ENCODE assay signal across 10 cellular contexts in genomic region chr5:3310551-3311340, GRCh38.
DNase-seq lines count a peak whose midpoint lies in the region; ATAC-seq and TF ChIP-seq lines count a peak whose summit lies in the region.
"Had no signal": no experiment of that assay in that cellular context is flagged by ENCODE, and none has a peak within 500 bp of the region (broad histone marks: within the 10 kb centered on the region; RNA-seq: fewer than 3 reads in every experiment).

No MANE protein-coding gene starts in this region.

- H3K4me1 Mint-ChIP-seq in endodermal cell = no peaks in the 10 kb centered on the region
- H3K4me1 Mint-ChIP-seq: nephron had no signal

- H3K4me3 ChIP-seq in endodermal cell (ENCODE audit: low read length) = no peak overlapping the region

- no peaks in the 10 kb centered on the region for H3K4me1 ChIP-seq in endodermal cell (ENCODE audit: control insufficient read depth, insufficient read depth, low read length)
- H3K4me1 ChIP-seq: BE2C had no signal

- ATAC-seq in GM19463 (IDR thresholded peaks at IDR 0.05; ENCODE audit: unreplicated experiment) = no peak
- ATAC-seq in HG03571 (IDR thresholded peaks at IDR 0.05; ENCODE audit: unreplicated experiment) = no peak

- H3K27ac ChIP-seq in endodermal cell (ENCODE audit: low read depth, low read length) = peak overlapping the region; percentile 77

- no peaks in the 10 kb centered on the region for H3K36me3 Mint-ChIP-seq in endodermal cell (ENCODE audit: low read depth)

- peaks cover 8% of the 10 kb centered on the region for H3K9me3 ChIP-seq in endodermal cell (ENCODE audit: control insufficient read depth, low read length)
- H3K9me3 ChIP-seq: BE2C had no signal

- H3K27me3 Mint-ChIP-seq in endodermal cell (ENCODE audit: insufficient read depth) = peaks cover 2% of the 10 kb centered on the region

- H3K4me3 Mint-ChIP-seq in endodermal cell = no peak overlapping the region
- H3K4me3 Mint-ChIP-seq: nephron had no signal

- DNase-seq in COLO668 (lab: John Stamatoyannopoulos, UW; ENCODE audit: unreplicated experiment) (peak; percentile 28), NCI-H524 (lab: John Stamatoyannopoulos, UW) (peak; percentile 29 to 76), endodermal cell (peak; percentile 22), midbrain (lab: John Stamatoyannopoulos, UW) (peak; percentile 48), SIG-M5 treated with dmso at 0.1 percent for 504 hours (lab: John Stamatoyannopoulos, UW; ENCODE audit: unreplicated experiment) (no peak)
- DNase-seq in activated CD4-positive, alpha-beta T cell treated with anti-CD3 and anti-CD28 coated beads for 48 hours = no peak
- DNase-seq: BE2C had no signal

- H3K9me3 Mint-ChIP-seq in endodermal cell = peaks cover 5% of the 10 kb centered on the region

- no peaks in the 10 kb centered on the region for H3K27me3 ChIP-seq in endodermal cell (ENCODE audit: control insufficient read depth, insufficient read depth, low read length, poor library complexity, severe bottlenecking)
- H3K27me3 ChIP-seq: BE2C had no signal

- H3K36me3 ChIP-seq in endodermal cell (ENCODE audit: control insufficient read depth, insufficient read depth, low read length) = no peaks in the 10 kb centered on the region
- H3K36me3 ChIP-seq: BE2C had no signal

- 91% methylated on average over 17 to 28 of the region's 28 CpGs for WGBS in endodermal cell (ENCODE audit: insufficient coverage in 1 of 2, insufficient read length in 1 of 2), 2 experiments

- H3K27ac Mint-ChIP-seq in endodermal cell = no peak overlapping the region
- H3K27ac Mint-ChIP-seq: nephron had no signal

- H3K9ac ChIP-seq in endodermal cell (ENCODE audit: extremely low read depth, low read length, poor library complexity, severe bottlenecking) = no peak overlapping the region

- TF ChIP-seq CTCF in endodermal cell (conservative IDR thresholded peaks at IDR 0.05) = no peak

Comparison
In these comparisons a context has a peak if more than half of its experiments do, and no peak if none do; other contexts are left out.
1. DNase-seq: peak in COLO668 (single experiment), NCI-H524 (2 of 2), endodermal cell (single experiment) and midbrain (single experiment); none in activated CD4-positive, alpha-beta T cell treated with anti-CD3 and anti-CD28 coated beads for 48 hours (single experiment) and SIG-M5 treated with dmso at 0.1 percent for 504 hours (single experiment).